In genomic region chr10:53939654-53940053, GRCh38 we compare ENCODE assay signal across 33 cellular contexts.
DNase-seq lines count a peak whose midpoint lies in the region; ATAC-seq, FAIRE-seq and TF ChIP-seq lines count a peak whose summit lies in the region.
"Had no signal": no experiment of that assay in that cellular context is flagged by ENCODE, and none has a peak within 500 bp of the region (broad histone marks: within the 10 kb centered on the region; RNA-seq: fewer than 3 reads in every experiment).

No MANE protein-coding gene starts in this region.

- peak; percentile 37 for DNase-seq in HepG2 (ENCODE audit: low spot score)
- DNase-seq in adrenal gland: no peak
- DNase-seq in activated CD4-positive, alpha-beta memory T cell treated with anti-CD3 and anti-CD28 coated beads, Interleukin-2, amount 10 ng/mL, durations not matched to agents 7 days and 5 days: no peak
- DNase-seq: 8988T; ACHN; AML-193; BE2C; C1 segment of cervical spinal cord; Caco-2; Calu3; CD4-positive, alpha-beta memory T cell; CD4-positive, alpha-beta T cell; CD4-positive, CD25-positive, alpha-beta regulatory T cell; CD8-positive, alpha-beta memory T cell; CD8-positive, alpha-beta T cell; COR-L47; DMS 273 treated with DMSO at 0.1 percent for 48 hours; DMS153; DMS53; DMS79; DMS79 treated with DMSO at 0.1 percent for 48 hours; DND-41; EL had no signal

- no peak for FAIRE-seq in HepG2 (lab: Jason Lieb, UNC)
- FAIRE-seq: A204.1, A549, D721Med had no signal

- POLR2A ChIA-PET in HepG2 (lab: Yijun Ruan, JAX): no interaction called here
- POLR2A ChIA-PET in activated CD4-positive, alpha-beta memory T cell treated with anti-CD3 and anti-CD28 coated beads, Interleukin-2, amount 10 ng/mL, durations not matched to agents 7 days and 5 days (lab: Charles Lee): no interaction called here

- H3K9ac ChIP-seq in HepG2 (ENCODE audit: insufficient read depth, low read depth, low read length) (no peak overlapping the region), liver (ENCODE audit: low read depth in 1 of 2, low read length in 2 of 2) (no peak overlapping the region)
- H3K9ac ChIP-seq: BLaER1; BLaER1 treated with 17β-estradiol and CSF1 and Interleukin-3, amounts not matched to agents 10 nM and 100 nM had no signal

- H3K36me3 ChIP-seq in HepG2 (replicated peaks in 1 of 2; ENCODE audit: control insufficient read depth in 1 of 2, insufficient read depth in 2 of 2, low read length in 2 of 2) (no peaks in the 10 kb centered on the region), liver (ENCODE audit: control insufficient read depth in 4 of 4, insufficient read depth in 3 of 4, low read depth in 1 of 4, low read length in 3 of 4) (no peaks in the 10 kb centered on the region), adrenal gland (replicated peaks in 1 of 2) (no peaks in the 10 kb centered on the region)
- H3K36me3 ChIP-seq: BE2C; BLaER1; BLaER1 treated with 17β-estradiol and CSF1 and Interleukin-3, amounts not matched to agents 10 nM and 100 nM had no signal

- H3K27me3 Mint-ChIP-seq in activated CD4-positive, alpha-beta memory T cell treated with anti-CD3 and anti-CD28 coated beads, Interleukin-2, amount 10 ng/mL, durations not matched to agents 7 days and 5 days: no peaks in the 10 kb centered on the region
- H3K27me3 Mint-ChIP-seq: B cell; CD4-positive, alpha-beta memory T cell; CD4-positive, alpha-beta T cell; CD4-positive, CD25-positive, alpha-beta regulatory T cell; CD8-positive, alpha-beta memory T cell had no signal

- intact Hi-C loops in HepG2 (cut with micrococcal nuclease; ENCODE audit: unreplicated experiment): loop anchor here (5.0 kb wide), 1 partner anchor 52 kb away; no protein-coding TSS in a partner anchor
- intact Hi-C loops in adrenal gland (cut with DNase I): no loop called here

- TF ChIP-seq POLR2A in HepG2 (IDR thresholded peaks at IDR 0.05; ENCODE audit: insufficient read depth in 1 of 2, low read depth in 2 of 2, low read length in 2 of 2): no peak
- no peak for TF ChIP-seq POLR2A in adrenal gland (IDR thresholded peaks at IDR 0.05)

- H2AFZ ChIP-seq in HepG2 (ENCODE audit: low read length): no peak overlapping the region

- H3K4me3 ChIP-seq in HepG2 (replicated peaks in 1 of 3; ENCODE audit: insufficient read depth in 1 of 3, low read depth in 2 of 3, low read length in 3 of 3) (no peak overlapping the region), liver (ENCODE audit: low read depth in 1 of 3, low read length in 3 of 3) (no peak overlapping the region), adrenal gland (no peak overlapping the region)
- H3K4me3 ChIP-seq: A549; BLaER1; BLaER1 treated with 17β-estradiol and CSF1 and Interleukin-3, amounts not matched to agents 10 nM and 100 nM had no signal

- no TSS peak for BruUV-seq in HepG2 (replicated peaks; lab: Mats Ljungman, UMichigan)

- no peak overlapping the region for H3K4me3 Mint-ChIP-seq in activated CD4-positive, alpha-beta memory T cell treated with anti-CD3 and anti-CD28 coated beads, Interleukin-2, amount 10 ng/mL, durations not matched to agents 7 days and 5 days
- H3K4me3 Mint-ChIP-seq: B cell; CD14-positive monocyte; CD4-positive, alpha-beta memory T cell; CD4-positive, alpha-beta T cell; CD4-positive, CD25-positive, alpha-beta regulatory T cell; CD8-positive, alpha-beta memory T cell; CD8-positive, alpha-beta T cell had no signal

- H3K9me3 ChIP-seq in HepG2 (ENCODE audit: low read length) (no peaks in the 10 kb centered on the region), liver (ENCODE audit: control insufficient read depth in 4 of 4, low read length in 3 of 4) (no peaks in the 10 kb centered on the region), adrenal gland (replicated peaks in 1 of 3) (no peaks in the 10 kb centered on the region)
- H3K9me3 ChIP-seq: A549; BE2C; BLaER1; BLaER1 treated with 17β-estradiol and CSF1 and Interleukin-3, amounts not matched to agents 10 nM and 100 nM; Caco-2 had no signal

- peaks cover 31% of the 10 kb centered on the region for H3K4me1 ChIP-seq in HepG2 (ENCODE audit: insufficient read depth, low read length)
- no peaks in the 10 kb centered on the region for H3K4me1 ChIP-seq in liver (ENCODE audit: control insufficient read depth in 4 of 4, insufficient read depth in 4 of 4, low read length in 3 of 4)
- H3K4me1 ChIP-seq in adrenal gland (replicated peaks in 1 of 2): no peaks in the 10 kb centered on the region
- H3K4me1 ChIP-seq: A549; BE2C; BLaER1; BLaER1 treated with 17β-estradiol and CSF1 and Interleukin-3, amounts not matched to agents 10 nM and 100 nM; Caco-2 had no signal

- H3K79me2 ChIP-seq in HepG2 (ENCODE audit: insufficient read depth, low read length): no peaks in the 10 kb centered on the region

- TF ChIP-seq EP300 in HepG2 (IDR thresholded peaks at IDR 0.05; ENCODE audit: low read depth in 2 of 2, low read length in 2 of 2) (peak in 1 of 2 experiments; percentile 57; a peak in 2 of 4 replicates), HepG2 (CRISPR knock-in tag; IDR thresholded peaks at IDR 0.05; ENCODE audit: borderline replicate concordance) (no peak)

- WGBS in HepG2 (ENCODE audit: low lambda C conversion rate): 7% methylated on average over 5 of the region's 5 CpGs
- 33% methylated on average over 5 of the region's 5 CpGs for WGBS in liver
- 87 to 91% (median 90%) methylated on average over 5 of the region's 5 CpGs for WGBS in adrenal gland, 4 donors

- peak; percentile 57; the same call in 2 of the 3 replicates for ATAC-seq in HepG2
- ATAC-seq: A549; CD8-positive, alpha-beta T cell had no signal

- H3K27ac ChIP-seq in HepG2 (ENCODE audit: extremely low read length, insufficient read depth, low read length) (no peak overlapping the region), liver (ENCODE audit: low read depth in 1 of 2, low read length in 2 of 2) (no peak overlapping the region), adrenal gland (no peak overlapping the region)
- H3K27ac ChIP-seq: 22Rv1; A549; BLaER1; BLaER1 treated with 17β-estradiol and CSF1 and Interleukin-3, amounts not matched to agents 10 nM and 100 nM; C4-2B had no signal

- no peaks in the 10 kb centered on the region for H4K20me1 ChIP-seq in HepG2 (ENCODE audit: insufficient read depth, low read length)
- H4K20me1 ChIP-seq: BLaER1; BLaER1 treated with 17β-estradiol and CSF1 and Interleukin-3, amounts not matched to agents 10 nM and 100 nM had no signal

- H3K36me3 Mint-ChIP-seq in activated CD4-positive, alpha-beta memory T cell treated with anti-CD3 and anti-CD28 coated beads, Interleukin-2, amount 10 ng/mL, durations not matched to agents 7 days and 5 days (ENCODE audit: low read depth): no peaks in the 10 kb centered on the region
- H3K36me3 Mint-ChIP-seq: CD14-positive monocyte; CD4-positive, alpha-beta memory T cell; CD8-positive, alpha-beta memory T cell; CD8-positive, alpha-beta T cell had no signal

- TF ChIP-seq RAD21 in HepG2 (CRISPR knock-in tag; IDR thresholded peaks at IDR 0.05) (no peak), liver (IDR thresholded peaks at IDR 0.05) (no peak)

- peak overlapping the region; percentile 32; the same call in 1 of the 2 replicates for H3K4me2 ChIP-seq in HepG2 (ENCODE audit: low read depth, low read length)
- H3K4me2 ChIP-seq: A549; BLaER1; BLaER1 treated with 17β-estradiol and CSF1 and Interleukin-3, amounts not matched to agents 10 nM and 100 nM had no signal

- CTCF ChIA-PET in HepG2 (lab: Yijun Ruan, JAX; ENCODE audit: low intra/inter-chr PET ratio, low total read pairs): no interaction called here
- CTCF ChIA-PET in activated CD4-positive, alpha-beta memory T cell treated with anti-CD3 and anti-CD28 coated beads, Interleukin-2, amount 10 ng/mL, durations not matched to agents 7 days and 5 days (lab: Charles Lee): no interaction called here

- TF ChIP-seq CTCF in HepG2 (CRISPR knock-in tag; IDR thresholded peaks at IDR 0.05) (no peak), liver (IDR thresholded peaks at IDR 0.05; ENCODE audit: low read depth, low read length, missing input control) (no peak), adrenal gland (IDR thresholded peaks at IDR 0.05) (no peak)

- no peak overlapping the region for H3K27ac Mint-ChIP-seq in activated CD4-positive, alpha-beta memory T cell treated with anti-CD3 and anti-CD28 coated beads, Interleukin-2, amount 10 ng/mL, durations not matched to agents 7 days and 5 days
- H3K27ac Mint-ChIP-seq: B cell; CD14-positive monocyte; CD4-positive, alpha-beta memory T cell; CD4-positive, alpha-beta T cell; CD4-positive, CD25-positive, alpha-beta regulatory T cell; CD8-positive, alpha-beta memory T cell; CD8-positive, alpha-beta T cell had no signal

- H3K27me3 ChIP-seq in HepG2 (ENCODE audit: control insufficient read depth in 1 of 2, insufficient read depth in 2 of 2, low read length in 2 of 2) (no peaks in the 10 kb centered on the region), liver (ENCODE audit: control insufficient read depth in 4 of 4, insufficient read depth in 4 of 4, low read length in 3 of 4) (no peaks in the 10 kb centered on the region), adrenal gland (no peaks in the 10 kb centered on the region)
- H3K27me3 ChIP-seq: BE2C; BLaER1; BLaER1 treated with 17β-estradiol and CSF1 and Interleukin-3, amounts not matched to agents 10 nM and 100 nM had no signal

- H3K4me1 Mint-ChIP-seq in activated CD4-positive, alpha-beta memory T cell treated with anti-CD3 and anti-CD28 coated beads, Interleukin-2, amount 10 ng/mL, durations not matched to agents 7 days and 5 days: no peaks in the 10 kb centered on the region
- H3K4me1 Mint-ChIP-seq: B cell; CD14-positive monocyte; CD4-positive, alpha-beta memory T cell; CD4-positive, CD25-positive, alpha-beta regulatory T cell; CD8-positive, alpha-beta memory T cell had no signal

- peaks cover 10% of the 10 kb centered on the region for H3K9me3 Mint-ChIP-seq in activated CD4-positive, alpha-beta memory T cell treated with anti-CD3 and anti-CD28 coated beads, Interleukin-2, amount 10 ng/mL, durations not matched to agents 7 days and 5 days

- in situ Hi-C loops in HepG2 (cut with HindIII; ENCODE audit: extremely low pct_ligation_motif_present, low pct_unique_long_range_greater_than_20kb): no loop called here

TF ChIP-seq in HepG2, 621 proteins besides CTCF, POLR2A, EP300 and RAD21 (continues in another document):
- TF ChIP-seq ZNF674 (CRISPR knock-in tag; IDR thresholded peaks at IDR 0.05; ENCODE audit: low read depth): no peak

TF ChIP-seq in liver, 16 proteins besides CTCF, POLR2A, EP300 and RAD21 (continues in another document):
- TF ChIP-seq GABPA (IDR thresholded peaks at IDR 0.05 in 1 of 2, conservative IDR thresholded peaks at IDR 0.05 in 1 of 2): no peak
- TF ChIP-seq FOXA2 (IDR thresholded peaks at IDR 0.05): no peak
- TF ChIP-seq SP1 (IDR thresholded peaks at IDR 0.05): peak; percentile 25
- no peak for TF ChIP-seq TAF1 (conservative IDR thresholded peaks at IDR 0.05)
- TF ChIP-seq ATF3 (IDR thresholded peaks at IDR 0.05): no peak
- no peak for TF ChIP-seq RXRA (IDR thresholded peaks at IDR 0.05)
- TF ChIP-seq HNF4A (conservative IDR thresholded peaks at IDR 0.05): peak; percentile 21 to 73
